ENCODE assay signal across 1 cellular context in genomic region chr5:69414885-69415583, GRCh38.
A peak's percentile ranks its signal among the peaks of the same experiment; 100 is the strongest.
TF ChIP-seq lines count a peak whose summit lies in the region.

A gene with protein sequence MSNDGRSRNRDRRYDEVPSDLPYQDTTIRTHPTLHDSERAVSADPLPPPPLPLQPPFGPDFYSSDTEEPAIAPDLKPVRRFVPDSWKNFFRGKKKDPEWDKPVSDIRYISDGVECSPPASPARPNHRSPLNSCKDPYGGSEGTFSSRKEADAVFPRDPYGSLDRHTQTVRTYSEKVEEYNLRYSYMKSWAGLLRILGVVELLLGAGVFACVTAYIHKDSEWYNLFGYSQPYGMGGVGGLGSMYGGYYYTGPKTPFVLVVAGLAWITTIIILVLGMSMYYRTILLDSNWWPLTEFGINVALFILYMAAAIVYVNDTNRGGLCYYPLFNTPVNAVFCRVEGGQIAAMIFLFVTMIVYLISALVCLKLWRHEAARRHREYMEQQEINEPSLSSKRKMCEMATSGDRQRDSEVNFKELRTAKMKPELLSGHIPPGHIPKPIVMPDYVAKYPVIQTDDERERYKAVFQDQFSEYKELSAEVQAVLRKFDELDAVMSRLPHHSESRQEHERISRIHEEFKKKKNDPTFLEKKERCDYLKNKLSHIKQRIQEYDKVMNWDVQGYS (plus strand): TSS chr5:69415116. CDS start chr5:69419386, 4,270 bp downstream.

TF ChIP-seq in HepG2, 621 proteins besides CTCF, POLR2A, EP300 and RAD21 (continued from another document and continues in another):
- TF ChIP-seq RNF2 (conservative IDR thresholded peaks at IDR 0.05; ENCODE audit: low read depth) (peak; percentile 60; the same call in 1 of the 2 replicates), TBX2 (CRISPR knock-in tag; IDR thresholded peaks at IDR 0.05; ENCODE audit: borderline replicate concordance) (peak; percentile 69; the same call in 1 of the 2 replicates), ZNF713 (CRISPR knock-in tag; IDR thresholded peaks at IDR 0.05) (no peak), SPEN (CRISPR knock-in tag; IDR thresholded peaks at IDR 0.05; ENCODE audit: low read depth) (peak; percentile 84), RBAK (CRISPR knock-in tag; IDR thresholded peaks at IDR 0.05) (no peak), ZNF678 (CRISPR knock-in tag; IDR thresholded peaks at IDR 0.05) (no peak), NR2F2 (IDR thresholded peaks at IDR 0.05; ENCODE audit: borderline replicate concordance, low read depth) (no peak), REST (IDR thresholded peaks at IDR 0.05; ENCODE audit: borderline replicate concordance in 1 of 2, low read depth in 1 of 2, low read length in 2 of 2) (no peak), SCMH1 (CRISPR knock-in tag; IDR thresholded peaks at IDR 0.05; ENCODE audit: borderline replicate concordance) (no peak), HOXA7 (CRISPR knock-in tag; IDR thresholded peaks at IDR 0.05) (no peak), CHD2 (IDR thresholded peaks at IDR 0.05; ENCODE audit: low read depth, low read length) (no peak), ZNF614 (CRISPR knock-in tag; IDR thresholded peaks at IDR 0.05; ENCODE audit: borderline replicate concordance) (peak; percentile 35; the same call in 1 of the 2 replicates), ZNF768 (CRISPR knock-in tag; IDR thresholded peaks at IDR 0.05) (peak; percentile 71; the same call in 1 of the 2 replicates), RBM39 (IDR thresholded peaks at IDR 0.05; ENCODE audit: low read depth, low read length, poor library complexity, severe bottlenecking) (no peak), NFIC (IDR thresholded peaks at IDR 0.05; ENCODE audit: low read length) (no peak), ZNF256 (CRISPR knock-in tag; conservative IDR thresholded peaks at IDR 0.05) (no peak), RFXAP (CRISPR knock-in tag; IDR thresholded peaks at IDR 0.05; ENCODE audit: borderline replicate concordance) (peak; percentile 63; the same call in 1 of the 2 replicates), FOXP1 (IDR thresholded peaks at IDR 0.05) (no peak), FOXP1 (CRISPR knock-in tag; IDR thresholded peaks at IDR 0.05) (no peak), RERE (CRISPR knock-in tag; IDR thresholded peaks at IDR 0.05; ENCODE audit: low read depth) (no peak), CSRNP1 (CRISPR knock-in tag; IDR thresholded peaks at IDR 0.05) (peak; percentile 88; the same call in 1 of the 2 replicates), ZSCAN29 (CRISPR knock-in tag; conservative IDR thresholded peaks at IDR 0.05) (peak; percentile 80; the same call in 1 of the 2 replicates)
- TF ChIP-seq, protein P1, sequence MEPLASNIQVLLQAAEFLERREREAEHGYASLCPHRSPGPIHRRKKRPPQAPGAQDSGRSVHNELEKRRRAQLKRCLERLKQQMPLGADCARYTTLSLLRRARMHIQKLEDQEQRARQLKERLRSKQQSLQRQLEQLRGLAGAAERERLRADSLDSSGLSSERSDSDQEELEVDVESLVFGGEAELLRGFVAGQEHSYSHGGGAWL (CRISPR knock-in tag; IDR thresholded peaks at IDR 0.05), result peak; percentile 87; the same call in 1 of the 2 replicates
- TF ChIP-seq, protein P2, sequence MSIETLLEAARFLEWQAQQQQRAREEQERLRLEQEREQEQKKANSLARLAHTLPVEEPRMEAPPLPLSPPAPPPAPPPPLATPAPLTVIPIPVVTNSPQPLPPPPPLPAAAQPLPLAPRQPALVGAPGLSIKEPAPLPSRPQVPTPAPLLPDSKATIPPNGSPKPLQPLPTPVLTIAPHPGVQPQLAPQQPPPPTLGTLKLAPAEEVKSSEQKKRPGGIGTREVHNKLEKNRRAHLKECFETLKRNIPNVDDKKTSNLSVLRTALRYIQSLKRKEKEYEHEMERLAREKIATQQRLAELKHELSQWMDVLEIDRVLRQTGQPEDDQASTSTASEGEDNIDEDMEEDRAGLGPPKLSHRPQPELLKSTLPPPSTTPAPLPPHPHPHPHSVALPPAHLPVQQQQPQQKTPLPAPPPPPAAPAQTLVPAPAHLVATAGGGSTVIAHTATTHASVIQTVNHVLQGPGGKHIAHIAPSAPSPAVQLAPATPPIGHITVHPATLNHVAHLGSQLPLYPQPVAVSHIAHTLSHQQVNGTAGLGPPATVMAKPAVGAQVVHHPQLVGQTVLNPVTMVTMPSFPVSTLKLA (IDR thresholded peaks at IDR 0.05), result peak; percentile 40
- TF ChIP-seq, protein P3, sequence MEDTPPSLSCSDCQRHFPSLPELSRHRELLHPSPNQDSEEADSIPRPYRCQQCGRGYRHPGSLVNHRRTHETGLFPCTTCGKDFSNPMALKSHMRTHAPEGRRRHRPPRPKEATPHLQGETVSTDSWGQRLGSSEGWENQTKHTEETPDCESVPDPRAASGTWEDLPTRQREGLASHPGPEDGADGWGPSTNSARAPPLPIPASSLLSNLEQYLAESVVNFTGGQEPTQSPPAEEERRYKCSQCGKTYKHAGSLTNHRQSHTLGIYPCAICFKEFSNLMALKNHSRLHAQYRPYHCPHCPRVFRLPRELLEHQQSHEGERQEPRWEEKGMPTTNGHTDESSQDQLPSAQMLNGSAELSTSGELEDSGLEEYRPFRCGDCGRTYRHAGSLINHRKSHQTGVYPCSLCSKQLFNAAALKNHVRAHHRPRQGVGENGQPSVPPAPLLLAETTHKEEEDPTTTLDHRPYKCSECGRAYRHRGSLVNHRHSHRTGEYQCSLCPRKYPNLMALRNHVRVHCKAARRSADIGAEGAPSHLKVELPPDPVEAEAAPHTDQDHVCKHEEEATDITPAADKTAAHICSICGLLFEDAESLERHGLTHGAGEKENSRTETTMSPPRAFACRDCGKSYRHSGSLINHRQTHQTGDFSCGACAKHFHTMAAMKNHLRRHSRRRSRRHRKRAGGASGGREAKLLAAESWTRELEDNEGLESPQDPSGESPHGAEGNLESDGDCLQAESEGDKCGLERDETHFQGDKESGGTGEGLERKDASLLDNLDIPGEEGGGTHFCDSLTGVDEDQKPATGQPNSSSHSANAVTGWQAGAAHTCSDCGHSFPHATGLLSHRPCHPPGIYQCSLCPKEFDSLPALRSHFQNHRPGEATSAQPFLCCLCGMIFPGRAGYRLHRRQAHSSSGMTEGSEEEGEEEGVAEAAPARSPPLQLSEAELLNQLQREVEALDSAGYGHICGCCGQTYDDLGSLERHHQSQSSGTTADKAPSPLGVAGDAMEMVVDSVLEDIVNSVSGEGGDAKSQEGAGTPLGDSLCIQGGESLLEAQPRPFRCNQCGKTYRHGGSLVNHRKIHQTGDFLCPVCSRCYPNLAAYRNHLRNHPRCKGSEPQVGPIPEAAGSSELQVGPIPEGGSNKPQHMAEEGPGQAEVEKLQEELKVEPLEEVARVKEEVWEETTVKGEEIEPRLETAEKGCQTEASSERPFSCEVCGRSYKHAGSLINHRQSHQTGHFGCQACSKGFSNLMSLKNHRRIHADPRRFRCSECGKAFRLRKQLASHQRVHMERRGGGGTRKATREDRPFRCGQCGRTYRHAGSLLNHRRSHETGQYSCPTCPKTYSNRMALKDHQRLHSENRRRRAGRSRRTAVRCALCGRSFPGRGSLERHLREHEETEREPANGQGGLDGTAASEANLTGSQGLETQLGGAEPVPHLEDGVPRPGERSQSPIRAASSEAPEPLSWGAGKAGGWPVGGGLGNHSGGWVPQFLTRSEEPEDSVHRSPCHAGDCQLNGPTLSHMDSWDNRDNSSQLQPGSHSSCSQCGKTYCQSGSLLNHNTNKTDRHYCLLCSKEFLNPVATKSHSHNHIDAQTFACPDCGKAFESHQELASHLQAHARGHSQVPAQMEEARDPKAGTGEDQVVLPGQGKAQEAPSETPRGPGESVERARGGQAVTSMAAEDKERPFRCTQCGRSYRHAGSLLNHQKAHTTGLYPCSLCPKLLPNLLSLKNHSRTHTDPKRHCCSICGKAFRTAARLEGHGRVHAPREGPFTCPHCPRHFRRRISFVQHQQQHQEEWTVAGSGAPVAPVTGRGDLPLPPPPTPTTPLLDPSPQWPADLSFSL (CRISPR knock-in tag; IDR thresholded peaks at IDR 0.05), result 0 out of 2 replicates have a peak, but pooled peaks have one; percentile 19
- TF ChIP-seq, protein P4, sequence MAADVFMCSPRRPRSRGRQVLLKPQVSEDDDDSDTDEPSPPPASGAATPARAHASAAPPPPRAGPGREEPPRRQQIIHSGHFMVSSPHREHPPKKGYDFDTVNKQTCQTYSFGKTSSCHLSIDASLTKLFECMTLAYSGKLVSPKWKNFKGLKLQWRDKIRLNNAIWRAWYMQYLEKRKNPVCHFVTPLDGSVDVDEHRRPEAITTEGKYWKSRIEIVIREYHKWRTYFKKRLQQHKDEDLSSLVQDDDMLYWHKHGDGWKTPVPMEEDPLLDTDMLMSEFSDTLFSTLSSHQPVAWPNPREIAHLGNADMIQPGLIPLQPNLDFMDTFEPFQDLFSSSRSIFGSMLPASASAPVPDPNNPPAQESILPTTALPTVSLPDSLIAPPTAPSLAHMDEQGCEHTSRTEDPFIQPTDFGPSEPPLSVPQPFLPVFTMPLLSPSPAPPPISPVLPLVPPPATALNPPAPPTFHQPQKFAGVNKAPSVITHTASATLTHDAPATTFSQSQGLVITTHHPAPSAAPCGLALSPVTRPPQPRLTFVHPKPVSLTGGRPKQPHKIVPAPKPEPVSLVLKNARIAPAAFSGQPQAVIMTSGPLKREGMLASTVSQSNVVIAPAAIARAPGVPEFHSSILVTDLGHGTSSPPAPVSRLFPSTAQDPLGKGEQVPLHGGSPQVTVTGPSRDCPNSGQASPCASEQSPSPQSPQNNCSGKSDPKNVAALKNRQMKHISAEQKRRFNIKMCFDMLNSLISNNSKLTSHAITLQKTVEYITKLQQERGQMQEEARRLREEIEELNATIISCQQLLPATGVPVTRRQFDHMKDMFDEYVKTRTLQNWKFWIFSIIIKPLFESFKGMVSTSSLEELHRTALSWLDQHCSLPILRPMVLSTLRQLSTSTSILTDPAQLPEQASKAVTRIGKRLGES (CRISPR knock-in tag; IDR thresholded peaks at IDR 0.05; ENCODE audit: borderline replicate concordance), result no peak
